ENCODE assay signal across 1 cellular context in genomic region chr16:66434619-66435430, GRCh38.
TF ChIP-seq lines count a peak whose summit lies in the region.

No MANE protein-coding gene starts in this region.

TF ChIP-seq in HepG2, 621 proteins besides CTCF, POLR2A, EP300 and RAD21 (continued from another document and continues in another):
- TF ChIP-seq, protein P1, sequence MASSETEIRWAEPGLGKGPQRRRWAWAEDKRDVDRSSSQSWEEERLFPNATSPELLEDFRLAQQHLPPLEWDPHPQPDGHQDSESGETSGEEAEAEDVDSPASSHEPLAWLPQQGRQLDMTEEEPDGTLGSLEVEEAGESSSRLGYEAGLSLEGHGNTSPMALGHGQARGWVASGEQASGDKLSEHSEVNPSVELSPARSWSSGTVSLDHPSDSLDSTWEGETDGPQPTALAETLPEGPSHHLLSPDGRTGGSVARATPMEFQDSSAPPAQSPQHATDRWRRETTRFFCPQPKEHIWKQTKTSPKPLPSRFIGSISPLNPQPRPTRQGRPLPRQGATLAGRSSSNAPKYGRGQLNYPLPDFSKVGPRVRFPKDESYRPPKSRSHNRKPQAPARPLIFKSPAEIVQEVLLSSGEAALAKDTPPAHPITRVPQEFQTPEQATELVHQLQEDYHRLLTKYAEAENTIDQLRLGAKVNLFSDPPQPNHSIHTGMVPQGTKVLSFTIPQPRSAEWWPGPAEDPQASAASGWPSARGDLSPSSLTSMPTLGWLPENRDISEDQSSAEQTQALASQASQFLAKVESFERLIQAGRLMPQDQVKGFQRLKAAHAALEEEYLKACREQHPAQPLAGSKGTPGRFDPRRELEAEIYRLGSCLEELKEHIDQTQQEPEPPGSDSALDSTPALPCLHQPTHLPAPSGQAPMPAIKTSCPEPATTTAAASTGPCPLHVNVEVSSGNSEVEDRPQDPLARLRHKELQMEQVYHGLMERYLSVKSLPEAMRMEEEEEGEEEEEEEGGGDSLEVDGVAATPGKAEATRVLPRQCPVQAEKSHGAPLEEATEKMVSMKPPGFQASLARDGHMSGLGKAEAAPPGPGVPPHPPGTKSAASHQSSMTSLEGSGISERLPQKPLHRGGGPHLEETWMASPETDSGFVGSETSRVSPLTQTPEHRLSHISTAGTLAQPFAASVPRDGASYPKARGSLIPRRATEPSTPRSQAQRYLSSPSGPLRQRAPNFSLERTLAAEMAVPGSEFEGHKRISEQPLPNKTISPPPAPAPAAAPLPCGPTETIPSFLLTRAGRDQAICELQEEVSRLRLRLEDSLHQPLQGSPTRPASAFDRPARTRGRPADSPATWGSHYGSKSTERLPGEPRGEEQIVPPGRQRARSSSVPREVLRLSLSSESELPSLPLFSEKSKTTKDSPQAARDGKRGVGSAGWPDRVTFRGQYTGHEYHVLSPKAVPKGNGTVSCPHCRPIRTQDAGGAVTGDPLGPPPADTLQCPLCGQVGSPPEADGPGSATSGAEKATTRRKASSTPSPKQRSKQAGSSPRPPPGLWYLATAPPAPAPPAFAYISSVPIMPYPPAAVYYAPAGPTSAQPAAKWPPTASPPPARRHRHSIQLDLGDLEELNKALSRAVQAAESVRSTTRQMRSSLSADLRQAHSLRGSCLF (CRISPR knock-in tag; IDR thresholded peaks at IDR 0.05; ENCODE audit: borderline replicate concordance): no peak
- TF ChIP-seq IKZF1 (IDR thresholded peaks at IDR 0.05): no peak
- TF ChIP-seq, protein P2, sequence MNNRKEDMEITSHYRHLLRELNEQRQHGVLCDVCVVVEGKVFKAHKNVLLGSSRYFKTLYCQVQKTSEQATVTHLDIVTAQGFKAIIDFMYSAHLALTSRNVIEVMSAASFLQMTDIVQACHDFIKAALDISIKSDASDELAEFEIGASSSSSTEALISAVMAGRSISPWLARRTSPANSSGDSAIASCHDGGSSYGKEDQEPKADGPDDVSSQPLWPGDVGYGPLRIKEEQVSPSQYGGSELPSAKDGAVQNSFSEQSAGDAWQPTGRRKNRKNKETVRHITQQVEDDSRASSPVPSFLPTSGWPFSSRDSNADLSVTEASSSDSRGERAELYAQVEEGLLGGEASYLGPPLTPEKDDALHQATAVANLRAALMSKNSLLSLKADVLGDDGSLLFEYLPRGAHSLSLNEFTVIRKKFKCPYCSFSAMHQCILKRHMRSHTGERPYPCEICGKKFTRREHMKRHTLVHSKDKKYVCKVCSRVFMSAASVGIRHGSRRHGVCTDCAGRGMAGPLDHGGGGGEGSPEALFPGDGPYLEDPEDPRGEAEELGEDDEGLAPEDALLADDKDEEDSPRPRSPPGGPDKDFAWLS (CRISPR knock-in tag; IDR thresholded peaks at IDR 0.05; ENCODE audit: borderline replicate concordance): no peak
- peak; percentile 52; the same call in 1 of the 2 replicates for TF ChIP-seq ZNF281 (CRISPR knock-in tag; IDR thresholded peaks at IDR 0.05; ENCODE audit: borderline replicate concordance)
- TF ChIP-seq, protein P3, sequence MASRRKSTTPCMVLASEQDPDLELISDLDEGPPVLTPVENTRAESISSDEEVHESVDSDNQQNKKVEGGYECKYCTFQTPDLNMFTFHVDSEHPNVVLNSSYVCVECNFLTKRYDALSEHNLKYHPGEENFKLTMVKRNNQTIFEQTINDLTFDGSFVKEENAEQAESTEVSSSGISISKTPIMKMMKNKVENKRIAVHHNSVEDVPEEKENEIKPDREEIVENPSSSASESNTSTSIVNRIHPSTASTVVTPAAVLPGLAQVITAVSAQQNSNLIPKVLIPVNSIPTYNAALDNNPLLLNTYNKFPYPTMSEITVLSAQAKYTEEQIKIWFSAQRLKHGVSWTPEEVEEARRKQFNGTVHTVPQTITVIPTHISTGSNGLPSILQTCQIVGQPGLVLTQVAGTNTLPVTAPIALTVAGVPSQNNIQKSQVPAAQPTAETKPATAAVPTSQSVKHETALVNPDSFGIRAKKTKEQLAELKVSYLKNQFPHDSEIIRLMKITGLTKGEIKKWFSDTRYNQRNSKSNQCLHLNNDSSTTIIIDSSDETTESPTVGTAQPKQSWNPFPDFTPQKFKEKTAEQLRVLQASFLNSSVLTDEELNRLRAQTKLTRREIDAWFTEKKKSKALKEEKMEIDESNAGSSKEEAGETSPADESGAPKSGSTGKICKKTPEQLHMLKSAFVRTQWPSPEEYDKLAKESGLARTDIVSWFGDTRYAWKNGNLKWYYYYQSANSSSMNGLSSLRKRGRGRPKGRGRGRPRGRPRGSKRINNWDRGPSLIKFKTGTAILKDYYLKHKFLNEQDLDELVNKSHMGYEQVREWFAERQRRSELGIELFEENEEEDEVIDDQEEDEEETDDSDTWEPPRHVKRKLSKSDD (CRISPR knock-in tag; IDR thresholded peaks at IDR 0.05; ENCODE audit: low read depth): no peak
- no peak for TF ChIP-seq ZNF431 (CRISPR knock-in tag; IDR thresholded peaks at IDR 0.05; ENCODE audit: borderline replicate concordance, low read depth)
- TF ChIP-seq SIX4 (CRISPR knock-in tag; IDR thresholded peaks at IDR 0.05): no peak
- no peak; the same call in 1 of the 2 replicates for TF ChIP-seq NCOR1 (IDR thresholded peaks at IDR 0.05; ENCODE audit: borderline replicate concordance, low read length)
- no peak for TF ChIP-seq MXD3 (CRISPR knock-in tag; IDR thresholded peaks at IDR 0.05)
- TF ChIP-seq PRDM10 (CRISPR knock-in tag; IDR thresholded peaks at IDR 0.05; ENCODE audit: low read depth): no peak
- TF ChIP-seq ZNF205 (CRISPR knock-in tag; IDR thresholded peaks at IDR 0.05): no peak
- TF ChIP-seq RXRA (CRISPR knock-in tag; IDR thresholded peaks at IDR 0.05): peak; percentile 79
- TF ChIP-seq, protein P4, sequence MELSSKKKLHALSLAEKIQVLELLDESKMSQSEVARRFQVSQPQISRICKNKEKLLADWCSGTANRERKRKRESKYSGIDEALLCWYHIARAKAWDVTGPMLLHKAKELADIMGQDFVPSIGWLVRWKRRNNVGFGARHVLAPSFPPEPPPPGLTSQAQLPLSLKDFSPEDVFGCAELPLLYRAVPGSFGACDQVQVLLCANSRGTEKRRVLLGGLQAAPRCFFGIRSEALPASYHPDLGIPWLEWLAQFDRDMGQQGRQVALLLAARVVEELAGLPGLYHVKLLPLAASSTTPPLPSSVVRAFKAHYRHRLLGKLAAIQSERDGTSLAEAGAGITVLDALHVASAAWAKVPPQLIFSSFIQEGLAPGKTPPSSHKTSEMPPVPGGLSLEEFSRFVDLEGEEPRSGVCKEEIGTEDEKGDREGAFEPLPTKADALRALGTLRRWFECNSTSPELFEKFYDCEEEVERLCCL (CRISPR knock-in tag; IDR thresholded peaks at IDR 0.05; ENCODE audit: borderline replicate concordance): no peak
- TF ChIP-seq, protein P5, sequence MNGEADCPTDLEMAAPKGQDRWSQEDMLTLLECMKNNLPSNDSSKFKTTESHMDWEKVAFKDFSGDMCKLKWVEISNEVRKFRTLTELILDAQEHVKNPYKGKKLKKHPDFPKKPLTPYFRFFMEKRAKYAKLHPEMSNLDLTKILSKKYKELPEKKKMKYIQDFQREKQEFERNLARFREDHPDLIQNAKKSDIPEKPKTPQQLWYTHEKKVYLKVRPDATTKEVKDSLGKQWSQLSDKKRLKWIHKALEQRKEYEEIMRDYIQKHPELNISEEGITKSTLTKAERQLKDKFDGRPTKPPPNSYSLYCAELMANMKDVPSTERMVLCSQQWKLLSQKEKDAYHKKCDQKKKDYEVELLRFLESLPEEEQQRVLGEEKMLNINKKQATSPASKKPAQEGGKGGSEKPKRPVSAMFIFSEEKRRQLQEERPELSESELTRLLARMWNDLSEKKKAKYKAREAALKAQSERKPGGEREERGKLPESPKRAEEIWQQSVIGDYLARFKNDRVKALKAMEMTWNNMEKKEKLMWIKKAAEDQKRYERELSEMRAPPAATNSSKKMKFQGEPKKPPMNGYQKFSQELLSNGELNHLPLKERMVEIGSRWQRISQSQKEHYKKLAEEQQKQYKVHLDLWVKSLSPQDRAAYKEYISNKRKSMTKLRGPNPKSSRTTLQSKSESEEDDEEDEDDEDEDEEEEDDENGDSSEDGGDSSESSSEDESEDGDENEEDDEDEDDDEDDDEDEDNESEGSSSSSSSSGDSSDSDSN (CRISPR knock-in tag; IDR thresholded peaks at IDR 0.05): peak; percentile 67
- TF ChIP-seq ZSCAN9 (CRISPR knock-in tag; IDR thresholded peaks at IDR 0.05; ENCODE audit: borderline replicate concordance): no peak
- no peak for TF ChIP-seq HNRNPK (IDR thresholded peaks at IDR 0.05; ENCODE audit: low read depth, low read length, poor library complexity, severe bottlenecking)
- TF ChIP-seq RFX1 (IDR thresholded peaks at IDR 0.05): no peak
- TF ChIP-seq FOXA1 (IDR thresholded peaks at IDR 0.05): no peak
- TF ChIP-seq FOXA1 (CRISPR knock-in tag; IDR thresholded peaks at IDR 0.05): peak; percentile 32; the same call in 1 of the 2 replicates
- TF ChIP-seq, protein P6, sequence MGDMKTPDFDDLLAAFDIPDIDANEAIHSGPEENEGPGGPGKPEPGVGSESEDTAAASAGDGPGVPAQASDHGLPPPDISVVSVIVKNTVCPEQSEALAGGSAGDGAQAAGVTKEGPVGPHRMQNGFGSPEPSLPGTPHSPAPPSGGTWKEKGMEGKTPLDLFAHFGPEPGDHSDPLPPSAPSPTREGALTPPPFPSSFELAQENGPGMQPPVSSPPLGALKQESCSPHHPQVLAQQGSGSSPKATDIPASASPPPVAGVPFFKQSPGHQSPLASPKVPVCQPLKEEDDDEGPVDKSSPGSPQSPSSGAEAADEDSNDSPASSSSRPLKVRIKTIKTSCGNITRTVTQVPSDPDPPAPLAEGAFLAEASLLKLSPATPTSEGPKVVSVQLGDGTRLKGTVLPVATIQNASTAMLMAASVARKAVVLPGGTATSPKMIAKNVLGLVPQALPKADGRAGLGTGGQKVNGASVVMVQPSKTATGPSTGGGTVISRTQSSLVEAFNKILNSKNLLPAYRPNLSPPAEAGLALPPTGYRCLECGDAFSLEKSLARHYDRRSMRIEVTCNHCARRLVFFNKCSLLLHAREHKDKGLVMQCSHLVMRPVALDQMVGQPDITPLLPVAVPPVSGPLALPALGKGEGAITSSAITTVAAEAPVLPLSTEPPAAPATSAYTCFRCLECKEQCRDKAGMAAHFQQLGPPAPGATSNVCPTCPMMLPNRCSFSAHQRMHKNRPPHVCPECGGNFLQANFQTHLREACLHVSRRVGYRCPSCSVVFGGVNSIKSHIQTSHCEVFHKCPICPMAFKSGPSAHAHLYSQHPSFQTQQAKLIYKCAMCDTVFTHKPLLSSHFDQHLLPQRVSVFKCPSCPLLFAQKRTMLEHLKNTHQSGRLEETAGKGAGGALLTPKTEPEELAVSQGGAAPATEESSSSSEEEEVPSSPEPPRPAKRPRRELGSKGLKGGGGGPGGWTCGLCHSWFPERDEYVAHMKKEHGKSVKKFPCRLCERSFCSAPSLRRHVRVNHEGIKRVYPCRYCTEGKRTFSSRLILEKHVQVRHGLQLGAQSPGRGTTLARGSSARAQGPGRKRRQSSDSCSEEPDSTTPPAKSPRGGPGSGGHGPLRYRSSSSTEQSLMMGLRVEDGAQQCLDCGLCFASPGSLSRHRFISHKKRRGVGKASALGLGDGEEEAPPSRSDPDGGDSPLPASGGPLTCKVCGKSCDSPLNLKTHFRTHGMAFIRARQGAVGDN (CRISPR knock-in tag; IDR thresholded peaks at IDR 0.05): peak; percentile 44
- no peak for TF ChIP-seq SIN3B (IDR thresholded peaks at IDR 0.05; ENCODE audit: low read length)
